ENCODE assay signal across 8 cellular contexts in genomic region chr3:18443670-18444596, GRCh38. TPM values are rescaled to one million over a fixed set of nuclear protein-coding genes. Genes with fewer than 3 reads are reported as not detected.
DNase-seq lines count a peak whose midpoint lies in the region; ATAC-seq and TF ChIP-seq lines count a peak whose summit lies in the region.

No MANE protein-coding gene starts in this region.

- peaks cover 7 to 16% (median 14%) of the 10 kb centered on the region in 11 experiments for H3K9me3 ChIP-seq in BLaER1 treated with 17β-estradiol and CSF1 and Interleukin-3, amounts not matched to agents 10 nM and 100 nM (replicated peaks in 1 of 11)
- no peaks in the 10 kb centered on the region for H3K9me3 ChIP-seq in prostate gland

- no peak for TF ChIP-seq CTCF in prostate gland (IDR thresholded peaks at IDR 0.05)

- ATAC-seq in left cardiac atrium (peak in 1 of 2 donors; percentile 33), GM21423 (IDR thresholded peaks at IDR 0.05; ENCODE audit: unreplicated experiment) (no peak), GM18517 (IDR thresholded peaks at IDR 0.05; ENCODE audit: unreplicated experiment) (no peak)

- H3K4me1 ChIP-seq in BLaER1 treated with 17β-estradiol and CSF1 and Interleukin-3, amounts not matched to agents 10 nM and 100 nM, result peaks cover 43 to 60% (median 53%) of the 10 kb centered on the region in 10 experiments
- H3K4me1 ChIP-seq in prostate gland (replicated peaks), result no peaks in the 10 kb centered on the region

- peaks cover 9 to 19% (median 18%) of the 10 kb centered on the region in 11 experiments; a peak in 18 of 22 replicates for H3K27me3 ChIP-seq in BLaER1 treated with 17β-estradiol and CSF1 and Interleukin-3, amounts not matched to agents 10 nM and 100 nM
- H3K27me3 ChIP-seq in prostate gland (replicated peaks; ENCODE audit: insufficient read depth), result no peaks in the 10 kb centered on the region

- H3K27me3 Mint-ChIP-seq in activated naive CD4-positive, alpha-beta T cell treated with anti-CD3 and anti-CD28 coated beads, Interleukin-2, amount 10 ng/mL, durations not matched to agents 7 days and 5 days, result peaks cover 6% of the 10 kb centered on the region

- H3K27ac Mint-ChIP-seq in activated naive CD4-positive, alpha-beta T cell treated with anti-CD3 and anti-CD28 coated beads, Interleukin-2, amount 10 ng/mL, durations not matched to agents 7 days and 5 days, result peak overlapping the region; percentile 97

- WGBS in prostate gland, result 2% methylated on average over 56 of the region's 56 CpGs

- peak overlapping the region; percentile 96 for H3K4me3 Mint-ChIP-seq in activated naive CD4-positive, alpha-beta T cell treated with anti-CD3 and anti-CD28 coated beads, Interleukin-2, amount 10 ng/mL, durations not matched to agents 7 days and 5 days

- no peak for TF ChIP-seq POLR2A in prostate gland (IDR thresholded peaks at IDR 0.05)

- peak overlapping the region; percentile 78 to 95 (median 89) for H3K27ac ChIP-seq in BLaER1 treated with 17β-estradiol and CSF1 and Interleukin-3, amounts not matched to agents 10 nM and 100 nM
- peak overlapping the region; percentile 68 to 73 for H3K27ac ChIP-seq in prostate gland

- peaks cover 0 to 62% (median 32%) of the 10 kb centered on the region in 11 experiments; a peak in 13 of 22 replicates for H4K20me1 ChIP-seq in BLaER1 treated with 17β-estradiol and CSF1 and Interleukin-3, amounts not matched to agents 10 nM and 100 nM

- H3K9ac ChIP-seq in BLaER1 treated with 17β-estradiol and CSF1 and Interleukin-3, amounts not matched to agents 10 nM and 100 nM, result peak overlapping the region; percentile 82 to 96 (median 89)

- peaks cover 35% of the 10 kb centered on the region for H3K4me1 Mint-ChIP-seq in activated naive CD4-positive, alpha-beta T cell treated with anti-CD3 and anti-CD28 coated beads, Interleukin-2, amount 10 ng/mL, durations not matched to agents 7 days and 5 days

- peaks cover 8% of the 10 kb centered on the region for H3K9me3 Mint-ChIP-seq in activated naive CD4-positive, alpha-beta T cell treated with anti-CD3 and anti-CD28 coated beads, Interleukin-2, amount 10 ng/mL, durations not matched to agents 7 days and 5 days

- H3K4me3 ChIP-seq in BLaER1 treated with 17β-estradiol and CSF1 and Interleukin-3, amounts not matched to agents 10 nM and 100 nM, result peak overlapping the region; percentile 82 to 95 (median 90)
- peak overlapping the region; percentile 42 to 66 for H3K4me3 ChIP-seq in prostate gland

- intact Hi-C loops in left cardiac atrium (cut with DNase I) (no loop called here), prostate gland (cut with DNase I) (no loop called here)

- CTCF ChIA-PET in activated naive CD4-positive, alpha-beta T cell treated with anti-CD3 and anti-CD28 coated beads, Interleukin-2, amount 10 ng/mL, durations not matched to agents 7 days and 5 days (lab: Charles Lee), result interaction anchor here (0.6 to 1.6 kb wide), 3 partner anchors 13 to 311 kb away, joined by 3 to 4 read pairs (median 4); no protein-coding TSS in a partner anchor

- H3K36me3 Mint-ChIP-seq in activated naive CD4-positive, alpha-beta T cell treated with anti-CD3 and anti-CD28 coated beads, Interleukin-2, amount 10 ng/mL, durations not matched to agents 7 days and 5 days, result peaks cover 56% of the 10 kb centered on the region

- peaks cover 3 to 17% (median 11%) of the 10 kb centered on the region in 11 experiments; a peak in 21 of 22 replicates for H3K36me3 ChIP-seq in BLaER1 treated with 17β-estradiol and CSF1 and Interleukin-3, amounts not matched to agents 10 nM and 100 nM
- no peaks in the 10 kb centered on the region for H3K36me3 ChIP-seq in prostate gland

- DNase-seq in M059J (ENCODE audit: low read depth), result peak; percentile 22
- peak; percentile 45 for DNase-seq in activated naive CD4-positive, alpha-beta T cell treated with anti-CD3 and anti-CD28 coated beads, Interleukin-2, amount 10 ng/mL, durations not matched to agents 7 days and 5 days
- peak; percentile 28 for DNase-seq in left cardiac atrium
- peak; percentile 10 for DNase-seq in prostate gland (ENCODE audit: low spot score)
- DNase-seq in NCI-H1436 (lab: John Stamatoyannopoulos, UW), result no peak

- H3K4me2 ChIP-seq in BLaER1 treated with 17β-estradiol and CSF1 and Interleukin-3, amounts not matched to agents 10 nM and 100 nM, result peak overlapping the region; percentile 84 to 98 (median 93)

RNA-seq across cellular contexts. Expression of gene SATB1, which starts 18.8 kb away (rescaled TPM):
- total RNA-seq in M059J (2014; rRNA removed; shearing (Covaris generic)), result 0.89 and 2.7 TPM in 2 replicates
- total RNA-seq in left cardiac atrium, result 10 to 100 TPM; 28.5 to 33.5 TPM
- total RNA-seq in prostate gland, result 10 to 100 TPM; 51.7 to 62.2 TPM
